Comparison of ENCODE assay signal across 16 cellular contexts in genomic region chr11:117822522-117823033, GRCh38. TPM values are rescaled to one million over a fixed set of nuclear protein-coding genes. Genes with fewer than 3 reads are reported as not detected.
DNase-seq lines count a peak whose midpoint lies in the region; ATAC-seq and TF ChIP-seq lines count a peak whose summit lies in the region.
"Had no signal": no experiment of that assay in that cellular context is flagged by ENCODE, and none has a peak within 500 bp of the region (broad histone marks: within the 10 kb centered on the region; RNA-seq: fewer than 3 reads in every experiment).

No MANE protein-coding gene starts in this region.

- DNase-seq in left ventricle myocardium inferior (no peak), right atrium auricular region (ENCODE audit: low spot score) (no peak), inferior parietal cortex (ENCODE audit: extremely low spot score) (no peak), NCI-H1092 treated with DMSO at 0.1 percent for 48 hours (lab: John Stamatoyannopoulos, UW) (no peak)
- no peak for DNase-seq in activated naive CD8-positive, alpha-beta T cell treated with anti-CD3 and anti-CD28 coated beads, Interleukin-2, amount 50 U/mL, for 24 hours
- no peak for DNase-seq in stimulated activated naive B cell treated with anti-CD40 and anti-IgM and Interleukin-4, amounts not matched to agents 10 μg/mL and 1 μg/mL and 100 μg/mL, for 72 hours
- DNase-seq: cortex of kidney, GOT3, NCI-H1048, NCI-H2171 had no signal

- no peaks in the 10 kb centered on the region for H3K9me3 Mint-ChIP-seq in activated naive CD8-positive, alpha-beta T cell treated with anti-CD3 and anti-CD28 coated beads, Interleukin-2, amount 50 U/mL, for 24 hours
- H3K9me3 Mint-ChIP-seq in stimulated activated naive B cell treated with anti-CD40 and anti-IgM and Interleukin-4, amounts not matched to agents 10 μg/mL and 1 μg/mL and 100 μg/mL, for 72 hours: peaks cover 0 to 2% of the 10 kb centered on the region in 2 donors
- H3K9me3 Mint-ChIP-seq: neural progenitor cell had no signal

- H3K4me3 ChIP-seq in left ventricle myocardium inferior: no peak overlapping the region
- H3K4me3 ChIP-seq in right atrium auricular region: no peak overlapping the region
- no peak overlapping the region for H3K4me3 ChIP-seq in muscle layer of duodenum (ENCODE audit: low read depth in 1 of 2, low read length in 2 of 2)
- H3K4me3 ChIP-seq: ascending aorta, neural progenitor cell had no signal

- peaks cover 69% of the 10 kb centered on the region for H3K4me1 Mint-ChIP-seq in activated naive CD8-positive, alpha-beta T cell treated with anti-CD3 and anti-CD28 coated beads, Interleukin-2, amount 50 U/mL, for 24 hours
- peaks cover 47 to 71% of the 10 kb centered on the region in 2 donors for H3K4me1 Mint-ChIP-seq in stimulated activated naive B cell treated with anti-CD40 and anti-IgM and Interleukin-4, amounts not matched to agents 10 μg/mL and 1 μg/mL and 100 μg/mL, for 72 hours

- H3K36me3 Mint-ChIP-seq in activated naive CD8-positive, alpha-beta T cell treated with anti-CD3 and anti-CD28 coated beads, Interleukin-2, amount 50 U/mL, for 24 hours (ENCODE audit: low read depth): peaks cover 5% of the 10 kb centered on the region
- H3K36me3 Mint-ChIP-seq in stimulated activated naive B cell treated with anti-CD40 and anti-IgM and Interleukin-4, amounts not matched to agents 10 μg/mL and 1 μg/mL and 100 μg/mL, for 72 hours: peaks cover 0 to 2% of the 10 kb centered on the region in 2 donors
- H3K36me3 Mint-ChIP-seq: neural progenitor cell had no signal

- no peaks in the 10 kb centered on the region for H3K9me3 ChIP-seq in left ventricle myocardium inferior (replicated peaks)
- no peaks in the 10 kb centered on the region for H3K9me3 ChIP-seq in right atrium auricular region
- no peaks in the 10 kb centered on the region for H3K9me3 ChIP-seq in muscle layer of duodenum (ENCODE audit: control insufficient read depth in 1 of 2, low read length in 2 of 2)
- H3K9me3 ChIP-seq: ascending aorta had no signal

- H3K27ac Mint-ChIP-seq in activated naive CD8-positive, alpha-beta T cell treated with anti-CD3 and anti-CD28 coated beads, Interleukin-2, amount 50 U/mL, for 24 hours: peak overlapping the region; percentile 79
- H3K27ac Mint-ChIP-seq in stimulated activated naive B cell treated with anti-CD40 and anti-IgM and Interleukin-4, amounts not matched to agents 10 μg/mL and 1 μg/mL and 100 μg/mL, for 72 hours: no peak overlapping the region
- H3K27ac Mint-ChIP-seq: neural progenitor cell had no signal

- H3K27me3 ChIP-seq in left ventricle myocardium inferior (ENCODE audit: low read depth): peaks cover 4% of the 10 kb centered on the region
- H3K27me3 ChIP-seq in right atrium auricular region: no peaks in the 10 kb centered on the region
- H3K27me3 ChIP-seq in muscle layer of duodenum (ENCODE audit: low read depth, low read length): no peaks in the 10 kb centered on the region
- H3K27me3 ChIP-seq: ascending aorta, neural progenitor cell had no signal

- no peaks in the 10 kb centered on the region for H3K36me3 ChIP-seq in left ventricle myocardium inferior
- H3K36me3 ChIP-seq in right atrium auricular region: no peaks in the 10 kb centered on the region
- H3K36me3 ChIP-seq in muscle layer of duodenum (ENCODE audit: control insufficient read depth in 1 of 2, insufficient read depth in 2 of 2, low read length in 2 of 2): no peaks in the 10 kb centered on the region
- H3K36me3 ChIP-seq: ascending aorta, neural progenitor cell had no signal

- no peak for TF ChIP-seq CTCF in left ventricle myocardium inferior (IDR thresholded peaks at IDR 0.05; ENCODE audit: borderline replicate concordance)
- TF ChIP-seq CTCF in right atrium auricular region (IDR thresholded peaks at IDR 0.05): no peak

- H3K4me1 ChIP-seq in left ventricle myocardium inferior (peaks cover 56% of the 10 kb centered on the region), right atrium auricular region (peaks cover 0 to 43% of the 10 kb centered on the region in 2 donors), muscle layer of duodenum (ENCODE audit: control insufficient read depth in 1 of 2, insufficient read depth in 2 of 2, low read length in 2 of 2) (peaks cover 6 to 32% of the 10 kb centered on the region in 2 donors)
- H3K4me1 ChIP-seq: ascending aorta, neural progenitor cell had no signal

- intact Hi-C loops in left ventricle myocardium inferior (cut with micrococcal nuclease): no loop called here

- H3K27ac ChIP-seq in left ventricle myocardium inferior (replicated peaks) (peak overlapping the region; percentile 83), right atrium auricular region (no peak overlapping the region), muscle layer of duodenum (ENCODE audit: low read length) (peak overlapping the region; percentile 60)
- H3K27ac ChIP-seq: neural progenitor cell had no signal

- peak overlapping the region; percentile 38 for H3K4me3 Mint-ChIP-seq in activated naive CD8-positive, alpha-beta T cell treated with anti-CD3 and anti-CD28 coated beads, Interleukin-2, amount 50 U/mL, for 24 hours
- no peak overlapping the region for H3K4me3 Mint-ChIP-seq in stimulated activated naive B cell treated with anti-CD40 and anti-IgM and Interleukin-4, amounts not matched to agents 10 μg/mL and 1 μg/mL and 100 μg/mL, for 72 hours
- H3K4me3 Mint-ChIP-seq: neural progenitor cell had no signal

- ATAC-seq in activated naive CD8-positive, alpha-beta T cell treated with anti-CD3 and anti-CD28 coated beads, Interleukin-2, amount 50 U/mL, for 24 hours: no peak
- no peak for ATAC-seq in stimulated activated naive B cell treated with anti-CD40 and anti-IgM and Interleukin-4, amounts not matched to agents 10 μg/mL and 1 μg/mL and 100 μg/mL, for 72 hours (replicated peaks)
- no peak for ATAC-seq in HG03025 (IDR thresholded peaks at IDR 0.05; ENCODE audit: low FRiP score, unreplicated experiment)

- H3K27me3 Mint-ChIP-seq in activated naive CD8-positive, alpha-beta T cell treated with anti-CD3 and anti-CD28 coated beads, Interleukin-2, amount 50 U/mL, for 24 hours: no peaks in the 10 kb centered on the region
- H3K27me3 Mint-ChIP-seq in stimulated activated naive B cell treated with anti-CD40 and anti-IgM and Interleukin-4, amounts not matched to agents 10 μg/mL and 1 μg/mL and 100 μg/mL, for 72 hours: peaks cover 22 to 29% of the 10 kb centered on the region in 2 donors

RNA-seq across cellular contexts. Expression of gene FXYD2, which starts 2.0 kb away (rescaled TPM):
- total RNA-seq in left ventricle myocardium inferior (1.3 TPM), right atrium auricular region (under 1 TPM; 0.59 to 0.78 TPM)
- total RNA-seq: ascending aorta, SK-MEL-5 had no signal

RNA-seq across cellular contexts. Expression of gene DSCAML1, which starts 25.6 kb away (rescaled TPM):
- total RNA-seq in left ventricle myocardium inferior (0.19 TPM), right atrium auricular region (1 to 10 TPM in 1 of 2 donors, under 1 TPM in 1; 0.67 to 1.3 TPM)
- total RNA-seq: ascending aorta, fibroblast of lung, SK-MEL-5 had no signal

RNA-seq across cellular contexts. Expression of gene FXYD6, which starts 53.9 kb away (rescaled TPM):
- total RNA-seq in left ventricle myocardium inferior (30.2 TPM), right atrium auricular region (10 to 100 TPM; 28.6 to 42.6 TPM)

Comparison
In these comparisons a context has a peak if more than half of its experiments do, and no peak if none do; other contexts are left out.
1. H3K27ac ChIP-seq: peak in left ventricle myocardium inferior (single experiment) and muscle layer of duodenum (single experiment); none in right atrium auricular region (0 of 2).